In the genomic region with DNA sequence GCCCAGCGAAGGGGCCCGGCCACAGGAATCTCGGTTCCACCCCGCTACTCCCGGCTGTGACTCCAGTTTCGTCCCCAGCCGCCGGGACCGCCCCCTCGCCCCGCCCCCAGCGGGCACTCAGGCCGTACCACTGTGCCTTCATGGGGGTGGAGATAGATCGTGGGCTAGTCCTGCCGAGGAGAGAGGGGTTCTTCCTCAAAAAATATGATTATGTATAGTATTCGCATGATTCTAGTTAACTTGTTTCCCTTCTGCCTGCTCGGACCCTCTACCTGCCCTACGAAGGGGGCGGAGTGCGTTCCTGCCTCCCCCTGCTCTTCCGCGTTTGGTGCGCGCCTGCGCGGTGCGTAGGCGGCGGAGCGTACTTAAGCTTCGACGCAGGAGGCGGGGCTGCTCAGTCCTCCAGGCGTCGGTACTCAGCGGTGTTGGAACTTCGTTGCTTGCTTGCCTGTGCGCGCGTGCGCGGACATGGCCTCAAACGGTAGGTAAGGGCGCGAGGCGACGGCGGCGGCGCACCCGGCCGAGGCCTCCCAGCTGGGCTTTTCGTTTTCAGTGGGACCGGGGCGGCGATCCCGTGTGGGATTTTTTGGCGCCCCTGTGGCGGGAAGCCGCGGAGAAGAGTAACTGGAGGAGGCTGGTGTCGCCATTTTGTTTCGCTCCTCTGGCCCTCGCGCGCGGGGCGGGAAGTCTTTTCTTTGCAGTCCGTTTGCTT, we compare ENCODE assay signal across 1 cellular context.
TF ChIP-seq lines count a peak whose summit lies in the region.

A gene (plus strand): TSS at position 393 of the 712 bp plus-strand sequence. CDS start 76 bp downstream, at position 469.

TF ChIP-seq in HEK293, 187 proteins besides CTCF, POLR2A, EP300 and RAD21 (continued from another document):
- TF ChIP-seq, protein P1, sequence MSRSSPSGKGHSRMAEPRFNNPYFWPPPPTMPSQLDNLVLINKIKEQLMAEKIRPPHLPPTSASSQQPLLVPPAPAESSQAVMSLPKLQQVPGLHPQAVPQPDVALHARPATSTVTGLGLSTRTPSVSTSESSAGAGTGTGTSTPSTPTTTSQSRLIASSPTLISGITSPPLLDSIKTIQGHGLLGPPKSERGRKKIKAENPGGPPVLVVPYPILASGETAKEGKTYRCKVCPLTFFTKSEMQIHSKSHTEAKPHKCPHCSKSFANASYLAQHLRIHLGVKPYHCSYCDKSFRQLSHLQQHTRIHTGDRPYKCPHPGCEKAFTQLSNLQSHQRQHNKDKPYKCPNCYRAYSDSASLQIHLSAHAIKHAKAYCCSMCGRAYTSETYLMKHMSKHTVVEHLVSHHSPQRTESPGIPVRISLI (tag by site-specific recombination; IDR thresholded peaks at IDR 0.05): no peak
- no peak for TF ChIP-seq ZNF114 (tag by site-specific recombination; IDR thresholded peaks at IDR 0.05)
- TF ChIP-seq, protein P2, sequence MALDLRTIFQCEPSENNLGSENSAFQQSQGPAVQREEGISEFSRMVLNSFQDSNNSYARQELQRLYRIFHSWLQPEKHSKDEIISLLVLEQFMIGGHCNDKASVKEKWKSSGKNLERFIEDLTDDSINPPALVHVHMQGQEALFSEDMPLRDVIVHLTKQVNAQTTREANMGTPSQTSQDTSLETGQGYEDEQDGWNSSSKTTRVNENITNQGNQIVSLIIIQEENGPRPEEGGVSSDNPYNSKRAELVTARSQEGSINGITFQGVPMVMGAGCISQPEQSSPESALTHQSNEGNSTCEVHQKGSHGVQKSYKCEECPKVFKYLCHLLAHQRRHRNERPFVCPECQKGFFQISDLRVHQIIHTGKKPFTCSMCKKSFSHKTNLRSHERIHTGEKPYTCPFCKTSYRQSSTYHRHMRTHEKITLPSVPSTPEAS (tag by site-specific recombination; IDR thresholded peaks at IDR 0.05): peak; percentile 50
- no peak for TF ChIP-seq ZNF266 (tag by site-specific recombination; IDR thresholded peaks at IDR 0.05; ENCODE audit: low read depth)
- no peak for TF ChIP-seq ZNF366 (tag by site-specific recombination; conservative IDR thresholded peaks at IDR 0.05)
- TF ChIP-seq, protein P3, sequence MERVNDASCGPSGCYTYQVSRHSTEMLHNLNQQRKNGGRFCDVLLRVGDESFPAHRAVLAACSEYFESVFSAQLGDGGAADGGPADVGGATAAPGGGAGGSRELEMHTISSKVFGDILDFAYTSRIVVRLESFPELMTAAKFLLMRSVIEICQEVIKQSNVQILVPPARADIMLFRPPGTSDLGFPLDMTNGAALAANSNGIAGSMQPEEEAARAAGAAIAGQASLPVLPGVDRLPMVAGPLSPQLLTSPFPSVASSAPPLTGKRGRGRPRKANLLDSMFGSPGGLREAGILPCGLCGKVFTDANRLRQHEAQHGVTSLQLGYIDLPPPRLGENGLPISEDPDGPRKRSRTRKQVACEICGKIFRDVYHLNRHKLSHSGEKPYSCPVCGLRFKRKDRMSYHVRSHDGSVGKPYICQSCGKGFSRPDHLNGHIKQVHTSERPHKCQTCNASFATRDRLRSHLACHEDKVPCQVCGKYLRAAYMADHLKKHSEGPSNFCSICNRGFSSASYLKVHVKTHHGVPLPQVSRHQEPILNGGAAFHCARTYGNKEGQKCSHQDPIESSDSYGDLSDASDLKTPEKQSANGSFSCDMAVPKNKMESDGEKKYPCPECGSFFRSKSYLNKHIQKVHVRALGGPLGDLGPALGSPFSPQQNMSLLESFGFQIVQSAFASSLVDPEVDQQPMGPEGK (tag by site-specific recombination; IDR thresholded peaks at IDR 0.05): peak; percentile 87
- no peak for TF ChIP-seq RBAK (tag by site-specific recombination; IDR thresholded peaks at IDR 0.05)
- TF ChIP-seq, protein P4, sequence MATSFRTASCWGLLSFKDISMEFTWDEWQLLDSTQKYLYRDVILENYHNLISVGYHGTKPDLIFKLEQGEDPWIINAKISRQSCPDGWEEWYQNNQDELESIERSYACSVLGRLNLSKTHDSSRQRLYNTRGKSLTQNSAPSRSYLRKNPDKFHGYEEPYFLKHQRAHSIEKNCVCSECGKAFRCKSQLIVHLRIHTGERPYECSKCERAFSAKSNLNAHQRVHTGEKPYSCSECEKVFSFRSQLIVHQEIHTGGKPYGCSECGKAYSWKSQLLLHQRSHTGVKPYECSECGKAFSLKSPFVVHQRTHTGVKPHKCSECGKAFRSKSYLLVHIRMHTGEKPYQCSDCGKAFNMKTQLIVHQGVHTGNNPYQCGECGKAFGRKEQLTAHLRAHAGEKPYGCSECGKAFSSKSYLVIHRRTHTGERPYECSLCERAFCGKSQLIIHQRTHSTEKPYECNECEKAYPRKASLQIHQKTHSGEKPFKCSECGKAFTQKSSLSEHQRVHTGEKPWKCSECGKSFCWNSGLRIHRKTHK (tag by site-specific recombination; IDR thresholded peaks at IDR 0.05): no peak
- TF ChIP-seq ZNF221 (tag by site-specific recombination; IDR thresholded peaks at IDR 0.05; ENCODE audit: borderline replicate concordance): no peak
- TF ChIP-seq ZNF555 (tag by site-specific recombination; conservative IDR thresholded peaks at IDR 0.05): no peak
- TF ChIP-seq ZEB2 (tag by site-specific recombination; IDR thresholded peaks at IDR 0.05): peak; percentile 52
- peak; percentile 23; the same call in 1 of the 2 replicates for TF ChIP-seq ZIC2 (tag by site-specific recombination; IDR thresholded peaks at IDR 0.05)
- TF ChIP-seq, protein P5, sequence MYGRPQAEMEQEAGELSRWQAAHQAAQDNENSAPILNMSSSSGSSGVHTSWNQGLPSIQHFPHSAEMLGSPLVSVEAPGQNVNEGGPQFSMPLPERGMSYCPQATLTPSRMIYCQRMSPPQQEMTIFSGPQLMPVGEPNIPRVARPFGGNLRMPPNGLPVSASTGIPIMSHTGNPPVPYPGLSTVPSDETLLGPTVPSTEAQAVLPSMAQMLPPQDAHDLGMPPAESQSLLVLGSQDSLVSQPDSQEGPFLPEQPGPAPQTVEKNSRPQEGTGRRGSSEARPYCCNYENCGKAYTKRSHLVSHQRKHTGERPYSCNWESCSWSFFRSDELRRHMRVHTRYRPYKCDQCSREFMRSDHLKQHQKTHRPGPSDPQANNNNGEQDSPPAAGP (tag by site-specific recombination; IDR thresholded peaks at IDR 0.05): peak; percentile 96
